In the genomic region with DNA sequence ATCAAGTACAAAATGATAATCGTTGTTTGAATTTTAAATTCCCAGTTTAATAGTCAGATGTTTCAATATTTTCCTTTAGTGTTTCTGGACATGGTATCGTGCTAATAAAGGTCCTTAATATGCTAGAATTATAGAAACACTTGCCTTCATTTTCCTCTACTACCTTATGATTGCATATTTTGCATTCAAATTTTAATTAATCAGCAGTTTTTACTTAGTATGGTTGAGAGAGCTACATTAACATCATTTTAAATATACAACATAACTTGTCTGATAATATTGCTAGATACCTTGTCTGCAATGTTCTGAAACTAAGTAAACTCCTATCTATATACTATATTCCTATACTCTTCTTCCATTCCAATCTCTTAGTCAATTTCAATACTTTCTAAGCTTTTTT, we compare ENCODE assay signal across 25 cellular contexts.
DNase-seq lines count a peak whose midpoint lies in the region; ATAC-seq, FAIRE-seq and TF ChIP-seq lines count a peak whose summit lies in the region.
"Had no signal": no experiment of that assay in that cellular context is flagged by ENCODE, and none has a peak within 500 bp of the region (broad histone marks: within the 10 kb centered on the region; RNA-seq: fewer than 3 reads in every experiment).

No MANE protein-coding gene starts in this region.

- H3K27ac Mint-ChIP-seq in activated CD8-positive, alpha-beta memory T cell treated with anti-CD3 and anti-CD28 coated beads, Interleukin-2, amount 10 ng/mL, durations not matched to agents 7 days and 5 days: no peak overlapping the region
- H3K27ac Mint-ChIP-seq: B cell; CD4-positive, alpha-beta T cell; CD8-positive, alpha-beta T cell had no signal

- H3K79me2 ChIP-seq in K562 (ENCODE audit: control insufficient read depth, insufficient read depth, low read length): no peaks in the 10 kb centered on the region

- no peak for FAIRE-seq in A549 (lab: Jason Lieb, UNC)
- FAIRE-seq in D721Med (lab: Jason Lieb, UNC): peak; percentile 92
- FAIRE-seq in K562 (lab: Jason Lieb, UNC): no peak
- no peak for FAIRE-seq in small intestine (lab: Jason Lieb, UNC)
- FAIRE-seq: GM12878, GM12892, GM18507 had no signal

- H4K20me1 ChIP-seq in K562 (replicated peaks; ENCODE audit: control insufficient read depth, insufficient read depth, low read length): no peaks in the 10 kb centered on the region
- H4K20me1 ChIP-seq: BLaER1 treated with 17β-estradiol and CSF1 and Interleukin-3, amounts not matched to agents 10 nM and 100 nM had no signal

- H3K4me3 ChIP-seq in A549 (no peak overlapping the region), K562 (no peak overlapping the region), small intestine (ENCODE audit: low read depth in 1 of 2, low read length in 2 of 2) (no peak overlapping the region)
- H3K4me3 ChIP-seq: BLaER1 treated with 17β-estradiol and CSF1 and Interleukin-3, amounts not matched to agents 10 nM and 100 nM; GM12878 had no signal

- H3K9me3 ChIP-seq in A549: no peaks in the 10 kb centered on the region
- no peaks in the 10 kb centered on the region; the same call in 1 of the 2 replicates for H3K9me3 ChIP-seq in K562 (replicated peaks; ENCODE audit: control insufficient read depth, insufficient read depth, low read depth, low read length)
- no peaks in the 10 kb centered on the region for H3K9me3 ChIP-seq in small intestine (ENCODE audit: control insufficient read depth, low read depth)
- H3K9me3 ChIP-seq: BLaER1 treated with 17β-estradiol and CSF1 and Interleukin-3, amounts not matched to agents 10 nM and 100 nM; Caco-2 had no signal

- no peak overlapping the region for H3K9ac ChIP-seq in K562 (ENCODE audit: insufficient read depth in 1 of 2, low read depth in 2 of 2, low read length in 2 of 2)
- H3K9ac ChIP-seq: BLaER1 treated with 17β-estradiol and CSF1 and Interleukin-3, amounts not matched to agents 10 nM and 100 nM had no signal

- H3K36me3 ChIP-seq in K562 (ENCODE audit: control insufficient read depth, insufficient read depth, low read length) (no peaks in the 10 kb centered on the region), small intestine (ENCODE audit: control insufficient read depth in 2 of 2, insufficient read depth in 2 of 2, low read length in 2 of 2) (no peaks in the 10 kb centered on the region)
- H3K36me3 ChIP-seq: BLaER1 treated with 17β-estradiol and CSF1 and Interleukin-3, amounts not matched to agents 10 nM and 100 nM had no signal

- no peaks in the 10 kb centered on the region for H3K27me3 Mint-ChIP-seq in activated CD8-positive, alpha-beta memory T cell treated with anti-CD3 and anti-CD28 coated beads, Interleukin-2, amount 10 ng/mL, durations not matched to agents 7 days and 5 days
- H3K27me3 Mint-ChIP-seq: B cell; CD4-positive, alpha-beta T cell had no signal

- H3K9me3 Mint-ChIP-seq in activated CD8-positive, alpha-beta memory T cell treated with anti-CD3 and anti-CD28 coated beads, Interleukin-2, amount 10 ng/mL, durations not matched to agents 7 days and 5 days (ENCODE audit: low read depth): peaks cover 3% of the 10 kb centered on the region

- intact Hi-C loops in K562 (cut with micrococcal nuclease): no loop called here

- DNase-seq in A549 (ENCODE audit: low read depth in 1 of 2, low spot score in 1 of 2) (no peak), D721Med (ENCODE audit: insufficient read length, low spot score) (no peak), K562 (ENCODE audit: extremely low read depth in 1 of 4, low spot score in 3 of 4) (no peak), small intestine (no peak)
- no peak for DNase-seq in activated CD8-positive, alpha-beta memory T cell treated with anti-CD3 and anti-CD28 coated beads, Interleukin-2, amount 10 ng/mL, durations not matched to agents 7 days and 5 days
- DNase-seq: 8988T; AML-193; Caco-2; Calu3; CD4-positive, alpha-beta T cell; CD8-positive, alpha-beta T cell; DMS 273 treated with DMSO at 0.1 percent for 48 hours; DMS153; DMS53; DMS79; DND-41; EL; GDM1 had no signal

- POLR2A ChIA-PET in A549 (lab: Yijun Ruan, JAX) (no interaction called here), K562 (lab: Yijun Ruan, JAX) (no interaction called here)

- no peak overlapping the region for H3K4me3 Mint-ChIP-seq in activated CD8-positive, alpha-beta memory T cell treated with anti-CD3 and anti-CD28 coated beads, Interleukin-2, amount 10 ng/mL, durations not matched to agents 7 days and 5 days
- H3K4me3 Mint-ChIP-seq: B cell; CD4-positive, alpha-beta T cell; CD8-positive, alpha-beta T cell had no signal

- no peaks in the 10 kb centered on the region for H3K9me1 ChIP-seq in K562 (ENCODE audit: control insufficient read depth, insufficient read depth, low read length)

- H3K4me1 Mint-ChIP-seq in activated CD8-positive, alpha-beta memory T cell treated with anti-CD3 and anti-CD28 coated beads, Interleukin-2, amount 10 ng/mL, durations not matched to agents 7 days and 5 days: no peaks in the 10 kb centered on the region
- H3K4me1 Mint-ChIP-seq: B cell had no signal

- TF ChIP-seq POLR2A in A549 (IDR thresholded peaks at IDR 0.05; ENCODE audit: low read length) (no peak), K562 (conservative IDR thresholded peaks at IDR 0.05) (no peak)

- H3K4me2 ChIP-seq in A549 (no peak overlapping the region), K562 (ENCODE audit: insufficient read depth, low read length) (no peak overlapping the region)
- H3K4me2 ChIP-seq: BLaER1 treated with 17β-estradiol and CSF1 and Interleukin-3, amounts not matched to agents 10 nM and 100 nM had no signal

- 5% methylated on average over 2 of the region's 2 CpGs for WGBS in A549 (ENCODE audit: missing lambda C conversion rate)
- 0% methylated on average over 2 of the region's 2 CpGs for WGBS in K562 (ENCODE audit: insufficient coverage, low coverage, missing lambda C conversion rate)
- 81 to 86% (median 83%) methylated on average over 2 of the region's 2 CpGs for WGBS in small intestine, 3 donors

- TF ChIP-seq CTCF in A549 (IDR thresholded peaks at IDR 0.05) (no peak), D721Med (IDR thresholded peaks at IDR 0.05; ENCODE audit: insufficient read depth, missing control alignments) (no peak), K562 (IDR thresholded peaks at IDR 0.05 in 2 of 3, conservative IDR thresholded peaks at IDR 0.05 in 1 of 3; ENCODE audit: insufficient read depth in 2 of 3, low read depth in 1 of 3, low read length in 3 of 3) (no peak)

- H3K36me3 Mint-ChIP-seq in activated CD8-positive, alpha-beta memory T cell treated with anti-CD3 and anti-CD28 coated beads, Interleukin-2, amount 10 ng/mL, durations not matched to agents 7 days and 5 days: no peaks in the 10 kb centered on the region
- H3K36me3 Mint-ChIP-seq: CD8-positive, alpha-beta T cell had no signal

- no peak overlapping the region for H3K27ac ChIP-seq in A549
- no peak overlapping the region for H3K27ac ChIP-seq in K562 (ENCODE audit: extremely low read depth, low read depth, low read length)
- no peak overlapping the region for H3K27ac ChIP-seq in small intestine (ENCODE audit: low read depth in 1 of 2, low read length in 1 of 2)
- H3K27ac ChIP-seq: BLaER1 treated with 17β-estradiol and CSF1 and Interleukin-3, amounts not matched to agents 10 nM and 100 nM; C4-2B had no signal

- H3K27me3 ChIP-seq in K562 (ENCODE audit: control insufficient read depth in 2 of 2, insufficient read depth in 2 of 2, low read length in 2 of 2) (no peaks in the 10 kb centered on the region), small intestine (ENCODE audit: control insufficient read depth in 2 of 2, insufficient read depth in 2 of 2, low read length in 2 of 2) (no peaks in the 10 kb centered on the region)
- H3K27me3 ChIP-seq: BLaER1 treated with 17β-estradiol and CSF1 and Interleukin-3, amounts not matched to agents 10 nM and 100 nM had no signal

- TF ChIP-seq EP300 in A549 (IDR thresholded peaks at IDR 0.05) (no peak), K562 (IDR thresholded peaks at IDR 0.05; ENCODE audit: low read length) (no peak)

- TF ChIP-seq RAD21 in A549 (conservative IDR thresholded peaks at IDR 0.05 in 1 of 2, IDR thresholded peaks at IDR 0.05 in 1 of 2): no peak
- no peak for TF ChIP-seq RAD21 in K562 (CRISPR knock-in tag; conservative IDR thresholded peaks at IDR 0.05 in 1 of 2, IDR thresholded peaks at IDR 0.05 in 1 of 2)

- no peaks in the 10 kb centered on the region for H3K4me1 ChIP-seq in A549
- no peaks in the 10 kb centered on the region for H3K4me1 ChIP-seq in K562 (replicated peaks in 1 of 2; ENCODE audit: control insufficient read depth in 2 of 2, insufficient read depth in 2 of 2, low read length in 2 of 2)
- no peaks in the 10 kb centered on the region for H3K4me1 ChIP-seq in small intestine (ENCODE audit: control insufficient read depth in 2 of 2, insufficient read depth in 1 of 2, low read depth in 1 of 2, low read length in 1 of 2)
- H3K4me1 ChIP-seq: BLaER1 treated with 17β-estradiol and CSF1 and Interleukin-3, amounts not matched to agents 10 nM and 100 nM; Caco-2 had no signal

- ATAC-seq in A549 (no peak), K562 (no peak), HG03196 (IDR thresholded peaks at IDR 0.05; ENCODE audit: unreplicated experiment) (no peak)
- no peak for ATAC-seq in activated CD8-positive, alpha-beta memory T cell treated with anti-CD3 and anti-CD28 coated beads, Interleukin-2, amount 10 ng/mL, durations not matched to agents 7 days and 5 days
- ATAC-seq: CD8-positive, alpha-beta T cell; GM12878 had no signal

- CTCF ChIA-PET in A549 (lab: Yijun Ruan, JAX): interaction anchor here (0.6 kb wide), 1 partner anchor 14 kb away, joined by 4 read pairs; no protein-coding TSS in a partner anchor
- CTCF ChIA-PET in K562 (lab: Yijun Ruan, JAX; ENCODE audit: low intra/inter-chr PET ratio): no interaction called here
- CTCF ChIA-PET in activated CD8-positive, alpha-beta memory T cell treated with anti-CD3 and anti-CD28 coated beads, Interleukin-2, amount 10 ng/mL, durations not matched to agents 7 days and 5 days (lab: Charles Lee): no interaction called here

- H2AFZ ChIP-seq in K562 (ENCODE audit: low read depth, low read length): no peak overlapping the region

- in situ Hi-C loops in K562 (cut with MboI): no loop called here

- no TSS peak for BruUV-seq in K562 (replicated peaks; lab: Mats Ljungman, UMichigan)

TF ChIP-seq in A549, 52 proteins besides CTCF, POLR2A, EP300 and RAD21:
- no peak for TF ChIP-seq ESRRA (IDR thresholded peaks at IDR 0.05; ENCODE audit: borderline replicate concordance, low read length)
- TF ChIP-seq MAFK (IDR thresholded peaks at IDR 0.05; ENCODE audit: partially characterized antibody): peak; percentile 84

TF ChIP-seq in K562, 482 proteins besides CTCF, POLR2A, EP300 and RAD21 (continues in another document):
- TF ChIP-seq ZNF764 (CRISPR knock-in tag; IDR thresholded peaks at IDR 0.05; ENCODE audit: low read depth): no peak
- TF ChIP-seq ZNF444 (CRISPR knock-in tag; IDR thresholded peaks at IDR 0.05): no peak
- TF ChIP-seq MAFK (IDR thresholded peaks at IDR 0.05; ENCODE audit: low read length): 0 out of 2 replicates have a peak, but pooled peaks have one; percentile 14
- no peak for TF ChIP-seq ZNF217 (CRISPR knock-in tag; IDR thresholded peaks at IDR 0.05)
- no peak for TF ChIP-seq ATF1 (CRISPR knock-in tag; IDR thresholded peaks at IDR 0.05)
- no peak for TF ChIP-seq ATF1 (tag; IDR thresholded peaks at IDR 0.05)
